ENCODE assay signal across 21 cellular contexts in the genomic region with DNA sequence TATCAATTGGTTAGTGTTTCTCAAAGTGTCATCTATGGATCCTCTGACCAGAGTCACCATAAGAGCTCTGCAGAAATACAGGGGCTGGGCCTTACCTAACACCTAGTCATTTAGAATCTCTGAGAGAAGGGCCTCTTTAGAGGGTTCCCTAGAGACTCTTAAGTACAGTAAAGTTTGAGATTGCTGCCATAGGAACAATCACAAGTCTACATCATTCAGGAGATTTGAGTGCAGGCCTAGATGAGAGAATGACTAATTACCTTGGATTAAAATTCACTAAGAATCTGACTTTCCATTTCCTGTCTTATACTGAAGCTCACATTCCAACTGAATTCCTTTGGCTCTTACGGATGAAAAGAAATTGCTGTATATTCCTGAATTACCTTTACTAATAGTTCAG.
DNase-seq lines count a peak whose midpoint lies in the region; ATAC-seq, FAIRE-seq and TF ChIP-seq lines count a peak whose summit lies in the region.
"Had no signal": no experiment of that assay in that cellular context is flagged by ENCODE, and none has a peak within 500 bp of the region (broad histone marks: within the 10 kb centered on the region; RNA-seq: fewer than 3 reads in every experiment).

No MANE protein-coding gene starts in this region.

- no peak overlapping the region for H2AFZ ChIP-seq in endothelial cell of umbilical vein (ENCODE audit: low read depth, low read length)

- H3K36me3 Mint-ChIP-seq in type B pancreatic cell, result no peaks in the 10 kb centered on the region
- H3K36me3 Mint-ChIP-seq: CD14-positive monocyte had no signal

- dilution Hi-C loops in endothelial cell of umbilical vein (cut with MboI; ENCODE audit: extremely low pct_ligation_motif_present, low sequenced_read_pairs), result no loop called here

- no peak overlapping the region for H3K4me3 Mint-ChIP-seq in type B pancreatic cell
- H3K4me3 Mint-ChIP-seq: CD14-positive monocyte, IgD-negative memory B cell had no signal

- no peaks in the 10 kb centered on the region for H3K27me3 Mint-ChIP-seq in type B pancreatic cell
- H3K27me3 Mint-ChIP-seq: IgD-negative memory B cell had no signal

- no peak overlapping the region for H3K4me3 ChIP-seq in endothelial cell of umbilical vein (replicated peaks in 1 of 3; ENCODE audit: insufficient read depth in 1 of 3, low read depth in 1 of 3, low read length in 3 of 3)
- H3K4me3 ChIP-seq in testis, result no peak overlapping the region
- H3K4me3 ChIP-seq: ascending aorta, gastrocnemius medialis, mucosa of descending colon, prostate gland, upper lobe of left lung had no signal

- peak; percentile 80 for FAIRE-seq in endothelial cell of umbilical vein (lab: Jason Lieb, UNC)
- FAIRE-seq: islet of Langerhans had no signal

- no peaks in the 10 kb centered on the region for H3K9me3 Mint-ChIP-seq in type B pancreatic cell

- H3K9ac ChIP-seq in endothelial cell of umbilical vein (replicated peaks; ENCODE audit: extremely low read depth, insufficient read depth, low read length), result no peak overlapping the region

- no peaks in the 10 kb centered on the region for H4K20me1 ChIP-seq in endothelial cell of umbilical vein (replicated peaks; ENCODE audit: control insufficient read depth, extremely low read depth, insufficient read depth, low read length)

- no peak for TF ChIP-seq POLR2A in endothelial cell of umbilical vein (IDR thresholded peaks at IDR 0.05; ENCODE audit: low read depth, low read length)
- no peak for TF ChIP-seq POLR2A in testis (IDR thresholded peaks at IDR 0.05)

- no peaks in the 10 kb centered on the region for H3K27me3 ChIP-seq in endothelial cell of umbilical vein (ENCODE audit: control insufficient read depth in 2 of 2, insufficient read depth in 2 of 2, low read length in 2 of 2)
- H3K27me3 ChIP-seq in testis, result no peaks in the 10 kb centered on the region
- H3K27me3 ChIP-seq: ascending aorta, gastrocnemius medialis, upper lobe of left lung had no signal

- POLR2A ChIA-PET in endothelial cell of umbilical vein (lab: Charles Lee), result no interaction called here

- H3K27ac Mint-ChIP-seq in type B pancreatic cell, result no peak overlapping the region
- H3K27ac Mint-ChIP-seq: CD14-positive monocyte, IgD-negative memory B cell had no signal

- H3K4me2 ChIP-seq in endothelial cell of umbilical vein (ENCODE audit: insufficient read depth, low read length), result no peak overlapping the region

- H3K9me1 ChIP-seq in endothelial cell of umbilical vein (replicated peaks; ENCODE audit: control insufficient read depth, extremely low read depth, insufficient read depth, low read length), result no peaks in the 10 kb centered on the region

- DNase-seq in LHCN-M2 (ENCODE audit: low read depth) (peak; percentile 67), endothelial cell of umbilical vein (ENCODE audit: low read depth, low spot score) (peak; percentile 65), renal cortical epithelial cell (ENCODE audit: low read depth) (peak; percentile 44), type B pancreatic cell (ENCODE audit: extremely low spot score, unreplicated experiment) (no peak), testis (no peak), NCI-H2107 (lab: John Stamatoyannopoulos, UW) (no peak)
- DNase-seq: activated CD4-positive, alpha-beta T cell treated with anti-CD3 and anti-CD28 coated beads for 1 hour; activated T-cell treated with anti-CD3 and anti-CD28 coated beads, Interleukin-2, amount 50 U/mL, for 48 hours; gastrocnemius medialis; mucosa of descending colon; NCI-H1105 treated with DMSO at 0.1 percent for 48 hours; NCI-H446; OCI-M1; stimulated activated CD8-positive, alpha-beta memory T cell treated with anti-CD3 and anti-CD28 coated beads, Interleukin-4, amount 100 ng/mL, for 48 hours; upper lobe of left lung had no signal

- BruUV-seq in endothelial cell of umbilical vein (replicated peaks; lab: Mats Ljungman, UMichigan), result no TSS peak

- no peak for TF ChIP-seq CTCF in endothelial cell of umbilical vein (IDR thresholded peaks at IDR 0.05; ENCODE audit: extremely low read depth in 1 of 2, insufficient read depth in 1 of 2, low read depth in 1 of 2, low read length in 2 of 2)
- no peak for TF ChIP-seq CTCF in type B pancreatic cell (conservative IDR thresholded peaks at IDR 0.05)
- no peak for TF ChIP-seq CTCF in testis (IDR thresholded peaks at IDR 0.05)

- no peaks in the 10 kb centered on the region for H3K4me1 Mint-ChIP-seq in type B pancreatic cell (ENCODE audit: unreplicated experiment)

- H3K36me3 ChIP-seq in endothelial cell of umbilical vein (ENCODE audit: control insufficient read depth in 2 of 2, extremely low read depth in 1 of 2, insufficient read depth in 2 of 2, low read length in 2 of 2) (no peaks in the 10 kb centered on the region), testis (ENCODE audit: low read depth, missing control alignments) (no peaks in the 10 kb centered on the region)
- H3K36me3 ChIP-seq: ascending aorta, gastrocnemius medialis, prostate gland, upper lobe of left lung had no signal

- no peaks in the 10 kb centered on the region for H3K9me3 ChIP-seq in endothelial cell of umbilical vein (replicated peaks; ENCODE audit: control insufficient read depth, insufficient read depth, low read length)
- H3K9me3 ChIP-seq in testis, result no peaks in the 10 kb centered on the region
- H3K9me3 ChIP-seq: ascending aorta, gastrocnemius medialis, mucosa of descending colon, prostate gland, upper lobe of left lung had no signal

- peaks cover 7% of the 10 kb centered on the region for H3K4me1 ChIP-seq in endothelial cell of umbilical vein (ENCODE audit: control insufficient read depth, extremely low read depth, insufficient read depth, low read length)
- H3K4me1 ChIP-seq in testis, result no peaks in the 10 kb centered on the region
- H3K4me1 ChIP-seq: ascending aorta, gastrocnemius medialis, prostate gland, upper lobe of left lung had no signal

- no peaks in the 10 kb centered on the region for H3K79me2 ChIP-seq in endothelial cell of umbilical vein (ENCODE audit: control insufficient read depth, insufficient read depth, low read length)

- peak; percentile 44 for ATAC-seq in GM18520 (IDR thresholded peaks at IDR 0.05; ENCODE audit: unreplicated experiment)
- ATAC-seq: gastrocnemius medialis, mucosa of descending colon had no signal

- 68 to 83% methylated on average over 1 of the region's 1 CpG for WGBS in testis, 2 donors

- CTCF ChIA-PET in endothelial cell of umbilical vein (lab: Charles Lee), result interaction anchor here (1.0 to 1.2 kb wide), 4 partner anchors 11 to 293 kb away, joined by 3 read pairs; no protein-coding TSS in a partner anchor

- intact Hi-C loops in endothelial cell of umbilical vein (cut with micrococcal nuclease), result loop anchor here (2.0 kb wide), 1 partner anchor 181 kb away; the partner anchor contains the start of gene PTGER4
- intact Hi-C loops in testis (cut with DNase I; ENCODE audit: low total_unique reads), result no loop called here

- H3K27ac ChIP-seq in endothelial cell of umbilical vein (ENCODE audit: insufficient read depth, low read depth, low read length) (no peak overlapping the region), testis (no peak overlapping the region)
- H3K27ac ChIP-seq: ascending aorta, gastrocnemius medialis, prostate gland, upper lobe of left lung had no signal

TF ChIP-seq in endothelial cell of umbilical vein, 7 proteins besides CTCF, POLR2A, EP300 and RAD21:
- TF ChIP-seq POLR2AphosphoS5 (IDR thresholded peaks at IDR 0.05; ENCODE audit: insufficient read depth, low read depth, low read length), result no peak
- no peak for TF ChIP-seq EZH2 (IDR thresholded peaks at IDR 0.05; ENCODE audit: borderline replicate concordance, low read depth, low read length, severe bottlenecking)
- peak; percentile 64 for TF ChIP-seq JUN (IDR thresholded peaks at IDR 0.05; ENCODE audit: borderline replicate concordance, insufficient read depth, insufficient read length, low read depth)
- TF ChIP-seq FOS (IDR thresholded peaks at IDR 0.05; ENCODE audit: borderline replicate concordance, insufficient read depth, low read length), result peak; percentile 31
- TF ChIP-seq MAX (IDR thresholded peaks at IDR 0.05; ENCODE audit: insufficient read depth, insufficient read length), result no peak
- peak; percentile 87 for TF ChIP-seq GATA2 (IDR thresholded peaks at IDR 0.05; ENCODE audit: insufficient read depth, insufficient read length, low read depth, low read length)

Comparison
In these comparisons a context has a peak if more than half of its experiments do, and no peak if none do; other contexts are left out.
1. DNase-seq: peak in LHCN-M2 (single experiment), endothelial cell of umbilical vein (single experiment) and renal cortical epithelial cell (single experiment); none in type B pancreatic cell (single experiment), testis (single experiment) and NCI-H2107 (single experiment).